Comparison of ENCODE assay signal across 18 cellular contexts in genomic region chr3:197104738-197105137, GRCh38.
A peak's percentile ranks its signal among the peaks of the same experiment; 100 is the strongest.
DNase-seq lines count a peak whose midpoint lies in the region; ATAC-seq, FAIRE-seq and TF ChIP-seq lines count a peak whose summit lies in the region.
"Had no signal": no experiment of that assay in that cellular context is flagged by ENCODE, and none has a peak within 500 bp of the region (broad histone marks: within the 10 kb centered on the region; RNA-seq: fewer than 3 reads in every experiment).

No MANE protein-coding gene starts in this region.

- DNase-seq in K562 (ENCODE audit: extremely low read depth in 1 of 4, low spot score in 3 of 4): no peak
- DNase-seq in iris pigment epithelial cell (ENCODE audit: low read depth): peak; percentile 64
- DNase-seq in pancreas: no peak
- DNase-seq in NK-92 treated with Interleukin-12 subunit alpha and Interleukin-12 subunit beta, amount 100 ng/mL, for 24 hours (lab: John Stamatoyannopoulos, UW): no peak
- no peak for DNase-seq in DMS 273 treated with DMSO at 0.1 percent for 48 hours (lab: John Stamatoyannopoulos, UW)
- no peak for DNase-seq in activated naive CD8-positive, alpha-beta T cell treated with anti-CD3 and anti-CD28 coated beads, Interleukin-2, amount 50 U/mL, for 24 hours
- DNase-seq: BE2C; CD4-positive, alpha-beta memory T cell; COR-L47; DMS53; GF-D8; H9 had no signal

- no peak for TF ChIP-seq POLR2A in K562 (conservative IDR thresholded peaks at IDR 0.05)

- intact Hi-C loops in K562 (cut with micrococcal nuclease) (no loop called here), pancreas (cut with DNase I) (no loop called here)

- H3K27me3 ChIP-seq in K562 (ENCODE audit: control insufficient read depth in 2 of 2, insufficient read depth in 2 of 2, low read length in 2 of 2) (no peaks in the 10 kb centered on the region), pancreas (no peaks in the 10 kb centered on the region)
- H3K27me3 ChIP-seq: BE2C had no signal

- H3K4me3 ChIP-seq in K562 (no peak overlapping the region), pancreas (no peak overlapping the region)
- H3K4me3 ChIP-seq: A549, GM23338 had no signal

- CTCF ChIA-PET in K562 (lab: Yijun Ruan, JAX; ENCODE audit: low intra/inter-chr PET ratio): no interaction called here

- H4K20me1 ChIP-seq in K562 (replicated peaks; ENCODE audit: control insufficient read depth, insufficient read depth, low read length): no peaks in the 10 kb centered on the region

- H2AFZ ChIP-seq in K562 (ENCODE audit: low read depth, low read length): no peak overlapping the region
- H2AFZ ChIP-seq: GM23338 had no signal

- H3K9me3 Mint-ChIP-seq in activated naive CD8-positive, alpha-beta T cell treated with anti-CD3 and anti-CD28 coated beads, Interleukin-2, amount 50 U/mL, for 24 hours: no peaks in the 10 kb centered on the region
- H3K9me3 Mint-ChIP-seq: CD4-positive, alpha-beta memory T cell; GM23338; H9 had no signal

- ATAC-seq in K562: no peak
- peak in 1 of 4 donors; percentile 44 for ATAC-seq in pancreas
- no peak for ATAC-seq in GM21381 (IDR thresholded peaks at IDR 0.05; ENCODE audit: unreplicated experiment)
- ATAC-seq in activated naive CD8-positive, alpha-beta T cell treated with anti-CD3 and anti-CD28 coated beads, Interleukin-2, amount 50 U/mL, for 24 hours: no peak
- ATAC-seq: A549, GM23338 had no signal

- no peaks in the 10 kb centered on the region for H3K27me3 Mint-ChIP-seq in activated naive CD8-positive, alpha-beta T cell treated with anti-CD3 and anti-CD28 coated beads, Interleukin-2, amount 50 U/mL, for 24 hours
- H3K27me3 Mint-ChIP-seq: CD4-positive, alpha-beta memory T cell had no signal

- no peaks in the 10 kb centered on the region for H3K9me3 ChIP-seq in K562 (replicated peaks; ENCODE audit: control insufficient read depth, insufficient read depth, low read depth, low read length)
- no peaks in the 10 kb centered on the region for H3K9me3 ChIP-seq in pancreas
- H3K9me3 ChIP-seq: A549, BE2C had no signal

- no peak overlapping the region for H3K4me3 Mint-ChIP-seq in activated naive CD8-positive, alpha-beta T cell treated with anti-CD3 and anti-CD28 coated beads, Interleukin-2, amount 50 U/mL, for 24 hours
- H3K4me3 Mint-ChIP-seq: CD4-positive, alpha-beta memory T cell; GM23338; H9 had no signal

- H3K27ac ChIP-seq in K562 (ENCODE audit: extremely low read depth, low read depth, low read length): no peak overlapping the region
- no peak overlapping the region for H3K27ac ChIP-seq in pancreas
- H3K27ac ChIP-seq: A549, C4-2B had no signal

- in situ Hi-C loops in K562 (cut with MboI): no loop called here

- H3K9ac ChIP-seq in K562 (ENCODE audit: insufficient read depth in 1 of 2, low read depth in 2 of 2, low read length in 2 of 2): no peak overlapping the region

- no peaks in the 10 kb centered on the region for H3K4me1 Mint-ChIP-seq in activated naive CD8-positive, alpha-beta T cell treated with anti-CD3 and anti-CD28 coated beads, Interleukin-2, amount 50 U/mL, for 24 hours
- H3K4me1 Mint-ChIP-seq: GM23338, H9 had no signal

- no peaks in the 10 kb centered on the region for H3K4me1 ChIP-seq in K562 (replicated peaks in 1 of 2; ENCODE audit: control insufficient read depth in 2 of 2, insufficient read depth in 2 of 2, low read length in 2 of 2)
- no peaks in the 10 kb centered on the region for H3K4me1 ChIP-seq in pancreas
- H3K4me1 ChIP-seq: A549 had no signal

- no peak overlapping the region for H3K4me2 ChIP-seq in K562 (ENCODE audit: insufficient read depth, low read length)
- H3K4me2 ChIP-seq: A549, GM23338 had no signal

- TF ChIP-seq EP300 in Ishikawa (IDR thresholded peaks at IDR 0.05; ENCODE audit: borderline replicate concordance): no peak
- no peak for TF ChIP-seq EP300 in K562 (IDR thresholded peaks at IDR 0.05; ENCODE audit: low read length)

- TF ChIP-seq RAD21 in Ishikawa (IDR thresholded peaks at IDR 0.05; ENCODE audit: low read depth): no peak
- TF ChIP-seq RAD21 in K562 (CRISPR knock-in tag; conservative IDR thresholded peaks at IDR 0.05 in 1 of 2, IDR thresholded peaks at IDR 0.05 in 1 of 2): no peak

- no peaks in the 10 kb centered on the region for H3K9me1 ChIP-seq in K562 (ENCODE audit: control insufficient read depth, insufficient read depth, low read length)

- POLR2A ChIA-PET in K562 (lab: Yijun Ruan, JAX): no interaction called here

- peaks cover 30% of the 10 kb centered on the region for H3K36me3 Mint-ChIP-seq in activated naive CD8-positive, alpha-beta T cell treated with anti-CD3 and anti-CD28 coated beads, Interleukin-2, amount 50 U/mL, for 24 hours (ENCODE audit: low read depth)

- FAIRE-seq in K562 (lab: Jason Lieb, UNC) (no peak), pancreas (lab: Jason Lieb, UNC) (peak; percentile 13)
- FAIRE-seq: A549, D721Med had no signal

- TF ChIP-seq CTCF in K562 (IDR thresholded peaks at IDR 0.05 in 2 of 3, conservative IDR thresholded peaks at IDR 0.05 in 1 of 3; ENCODE audit: insufficient read depth in 2 of 3, low read depth in 1 of 3, low read length in 3 of 3) (no peak), pancreas (IDR thresholded peaks at IDR 0.05) (no peak)

- H3K36me3 ChIP-seq in K562 (ENCODE audit: control insufficient read depth, insufficient read depth, low read length): peaks cover 18% of the 10 kb centered on the region; the same call in 2 of the 3 replicates
- H3K36me3 ChIP-seq in pancreas: peaks cover 0 to 9% (median 4%) of the 10 kb centered on the region in 3 donors

- WGBS in K562 (ENCODE audit: insufficient coverage, low coverage, missing lambda C conversion rate): 78% methylated on average over 1 of the region's 1 CpG
- WGBS in pancreas, 2 donors: 37 to 41% methylated on average over 1 of the region's 1 CpG

- H3K27ac Mint-ChIP-seq in activated naive CD8-positive, alpha-beta T cell treated with anti-CD3 and anti-CD28 coated beads, Interleukin-2, amount 50 U/mL, for 24 hours: no peak overlapping the region
- H3K27ac Mint-ChIP-seq: CD4-positive, alpha-beta memory T cell; GM23338; H9 had no signal

- H3K79me2 ChIP-seq in K562 (ENCODE audit: control insufficient read depth, insufficient read depth, low read length): no peaks in the 10 kb centered on the region

- no TSS peak for BruUV-seq in K562 (replicated peaks; lab: Mats Ljungman, UMichigan)

TF ChIP-seq in Ishikawa, 13 proteins besides CTCF, POLR2A, EP300 and RAD21:
- TF ChIP-seq REST (IDR thresholded peaks at IDR 0.05; ENCODE audit: low read depth): no peak
- no peak for TF ChIP-seq EGR1 (IDR thresholded peaks at IDR 0.05)
- TF ChIP-seq ZBTB7A (IDR thresholded peaks at IDR 0.05; ENCODE audit: low read depth): no peak
- TF ChIP-seq CEBPB (IDR thresholded peaks at IDR 0.05): 0 out of 2 replicates have a peak, but pooled peaks have one; percentile 41

TF ChIP-seq in K562, 482 proteins besides CTCF, POLR2A, EP300 and RAD21:
- peak; percentile 71 for TF ChIP-seq CEBPB (tag; IDR thresholded peaks at IDR 0.05)
- no peak for TF ChIP-seq SRSF9 (IDR thresholded peaks at IDR 0.05; ENCODE audit: borderline replicate concordance, low read depth, low read length)
- no peak for TF ChIP-seq CEBPG (CRISPR knock-in tag; IDR thresholded peaks at IDR 0.05)
- TF ChIP-seq CEBPG (tag; conservative IDR thresholded peaks at IDR 0.05 in 1 of 2, IDR thresholded peaks at IDR 0.05 in 1 of 2): peak; percentile 39 to 75; a peak in 2 of 4 replicates
- no peak for TF ChIP-seq SMARCA5 (IDR thresholded peaks at IDR 0.05)
TF ChIP-seq in K562: peak in this region for 2.
